Comparison of ENCODE assay signal across 24 cellular contexts in genomic region chr15:27707216-27707710, GRCh38.
DNase-seq lines count a peak whose midpoint lies in the region; TF ChIP-seq lines count a peak whose summit lies in the region.
"Had no signal": no experiment of that assay in that cellular context is flagged by ENCODE, and none has a peak within 500 bp of the region (broad histone marks: within the 10 kb centered on the region; RNA-seq: fewer than 3 reads in every experiment).

No MANE protein-coding gene starts in this region.

- H3K36me3 ChIP-seq in WERI-Rb-1 = no peaks in the 10 kb centered on the region
- H3K36me3 ChIP-seq: BLaER1 treated with 17β-estradiol and CSF1 and Interleukin-3, amounts not matched to agents 10 nM and 100 nM had no signal

- H3K4me3 ChIP-seq in WERI-Rb-1 (ENCODE audit: low read depth, low read length) = peak overlapping the region; percentile 11; the same call in 1 of the 2 replicates
- H3K4me3 ChIP-seq: A549; BLaER1 treated with 17β-estradiol and CSF1 and Interleukin-3, amounts not matched to agents 10 nM and 100 nM; GM12878; GM23338; PC-9 had no signal

- no peaks in the 10 kb centered on the region for H3K27me3 ChIP-seq in WERI-Rb-1 (ENCODE audit: insufficient read depth, low read depth, severe bottlenecking)
- H3K27me3 ChIP-seq: BLaER1 treated with 17β-estradiol and CSF1 and Interleukin-3, amounts not matched to agents 10 nM and 100 nM had no signal

- no peak for TF ChIP-seq CTCF in WERI-Rb-1 (IDR thresholded peaks at IDR 0.05; ENCODE audit: low read depth, low read length)

- peaks cover 13% of the 10 kb centered on the region for H3K9me3 ChIP-seq in WERI-Rb-1 (ENCODE audit: severe bottlenecking)

- peak; percentile 57 for DNase-seq in NCI-H82 (lab: John Stamatoyannopoulos, UW)
- DNase-seq in NCI-H82 treated with DMSO at 0.1 percent for 48 hours (lab: John Stamatoyannopoulos, UW; ENCODE audit: unreplicated experiment) = no peak
- DNase-seq in NCI-H1092 (lab: John Stamatoyannopoulos, UW) = peak; percentile 50
- peak; percentile 91 for DNase-seq in NCI-H69 (lab: John Stamatoyannopoulos, UW)
- DNase-seq in WERI-Rb-1 = no peak
- DNase-seq in NK-92 treated with Interleukin-12 subunit alpha and Interleukin-12 subunit beta, amount 100 ng/mL, for 24 hours (lab: John Stamatoyannopoulos, UW) = no peak
- DNase-seq in NCI-H1417 treated with DMSO at 0.1 percent for 48 hours (lab: John Stamatoyannopoulos, UW) = no peak
- DNase-seq in NCI-H526 (lab: John Stamatoyannopoulos, UW) = no peak
- DNase-seq: AML-193; CD4-positive, alpha-beta T cell; DMS79; EL; GDM1; H9; KBM-7; NCI-H446; PC-9; SHP77; SW 1271; T-helper 9 cell had no signal

- peak overlapping the region; percentile 91 for H3K27ac ChIP-seq in WERI-Rb-1
- H3K27ac ChIP-seq: A549; BLaER1 treated with 17β-estradiol and CSF1 and Interleukin-3, amounts not matched to agents 10 nM and 100 nM; PC-9 had no signal

Comparison
In these comparisons a context has a peak if more than half of its experiments do, and no peak if none do; other contexts are left out.
1. DNase-seq: peak in NCI-H82 (single experiment), NCI-H1092 (single experiment) and NCI-H69 (single experiment); none in NCI-H82 treated with DMSO at 0.1 percent for 48 hours (single experiment), WERI-Rb-1 (single experiment), NK-92 treated with Interleukin-12 subunit alpha and Interleukin-12 subunit beta, amount 100 ng/mL, for 24 hours (single experiment), NCI-H1417 treated with DMSO at 0.1 percent for 48 hours (single experiment) and NCI-H526 (0 of 2).